ENCODE assay signal across 18 cellular contexts in genomic region chr9:123999668-124000067, GRCh38. TPM values are rescaled to one million over a fixed set of nuclear protein-coding genes. Genes with fewer than 3 reads are reported as not detected.
DNase-seq lines count a peak whose midpoint lies in the region; ATAC-seq and TF ChIP-seq lines count a peak whose summit lies in the region.
"Had no signal": no experiment of that assay in that cellular context is flagged by ENCODE, and none has a peak within 500 bp of the region (broad histone marks: within the 10 kb centered on the region; RNA-seq: fewer than 3 reads in every experiment).

No MANE protein-coding gene starts in this region.

- H3K9me3 Mint-ChIP-seq in activated CD8-positive, alpha-beta T cell treated with anti-CD3 and anti-CD28 coated beads, Interleukin-2, amount 10 ng/mL, durations not matched to agents 7 days and 5 days (ENCODE audit: insufficient read depth) = no peaks in the 10 kb centered on the region
- no peaks in the 10 kb centered on the region for H3K9me3 Mint-ChIP-seq in activated CD8-positive, alpha-beta T cell treated with anti-CD3 and anti-CD28 coated beads for 36 hours
- H3K9me3 Mint-ChIP-seq in endodermal cell = no peaks in the 10 kb centered on the region
- H3K9me3 Mint-ChIP-seq in activated CD4-positive, alpha-beta memory T cell treated with anti-CD3 and anti-CD28 coated beads for 36 hours = no peaks in the 10 kb centered on the region
- H3K9me3 Mint-ChIP-seq: T-cell had no signal

- H3K9me3 ChIP-seq in endodermal cell (ENCODE audit: control insufficient read depth, low read length) (no peaks in the 10 kb centered on the region), suprapubic skin (no peaks in the 10 kb centered on the region)
- H3K9me3 ChIP-seq: heart right ventricle had no signal

- peak; percentile 33 for ATAC-seq in activated CD8-positive, alpha-beta T cell treated with anti-CD3 and anti-CD28 coated beads, Interleukin-2, amount 10 ng/mL, durations not matched to agents 7 days and 5 days
- ATAC-seq in activated CD8-positive, alpha-beta T cell treated with anti-CD3 and anti-CD28 coated beads for 36 hours = no peak

- H3K4me1 ChIP-seq in endodermal cell (ENCODE audit: control insufficient read depth, insufficient read depth, low read length) (no peaks in the 10 kb centered on the region), suprapubic skin (peaks cover 41% of the 10 kb centered on the region)

- no peak overlapping the region for H3K4me3 Mint-ChIP-seq in activated CD8-positive, alpha-beta T cell treated with anti-CD3 and anti-CD28 coated beads, Interleukin-2, amount 10 ng/mL, durations not matched to agents 7 days and 5 days
- no peak overlapping the region for H3K4me3 Mint-ChIP-seq in activated CD8-positive, alpha-beta T cell treated with anti-CD3 and anti-CD28 coated beads for 36 hours
- H3K4me3 Mint-ChIP-seq in endodermal cell = peak overlapping the region; percentile 57
- no peak overlapping the region for H3K4me3 Mint-ChIP-seq in activated CD4-positive, alpha-beta memory T cell treated with anti-CD3 and anti-CD28 coated beads for 36 hours

- intact Hi-C loops in activated CD8-positive, alpha-beta T cell treated with anti-CD3 and anti-CD28 coated beads for 36 hours (cut with micrococcal nuclease) = loop anchor here (10.0 kb wide), 1 partner anchor 455 kb away; no protein-coding TSS in a partner anchor
- intact Hi-C loops in activated CD4-positive, alpha-beta memory T cell treated with anti-CD3 and anti-CD28 coated beads for 36 hours (cut with micrococcal nuclease) = loop anchor here (2.0 to 5.0 kb wide), 2 partner anchors 19 to 72 kb away; no protein-coding TSS in a partner anchor

- TF ChIP-seq POLR2A in NB4 (IDR thresholded peaks at IDR 0.05; ENCODE audit: extremely low read depth, insufficient read length) (no peak), suprapubic skin (IDR thresholded peaks at IDR 0.05) (no peak)

- H3K9ac ChIP-seq in endodermal cell (ENCODE audit: extremely low read depth, low read length, poor library complexity, severe bottlenecking) = no peak overlapping the region

- TF ChIP-seq EP300 in suprapubic skin (IDR thresholded peaks at IDR 0.05) = no peak

- CTCF ChIA-PET in activated CD8-positive, alpha-beta T cell treated with anti-CD3 and anti-CD28 coated beads, Interleukin-2, amount 10 ng/mL, durations not matched to agents 7 days and 5 days (lab: Charles Lee) = no interaction called here
- CTCF ChIA-PET in activated CD8-positive, alpha-beta T cell treated with anti-CD3 and anti-CD28 coated beads for 36 hours (lab: Charles Lee) = no interaction called here
- CTCF ChIA-PET in activated CD4-positive, alpha-beta memory T cell treated with anti-CD3 and anti-CD28 coated beads for 36 hours (lab: Charles Lee) = no interaction called here

- no peak for DNase-seq in activated CD8-positive, alpha-beta T cell treated with anti-CD3 and anti-CD28 coated beads, Interleukin-2, amount 10 ng/mL, durations not matched to agents 7 days and 5 days
- DNase-seq in activated CD8-positive, alpha-beta T cell treated with anti-CD3 and anti-CD28 coated beads for 36 hours = no peak
- DNase-seq in NB4 (ENCODE audit: low read depth) (peak; percentile 28), endodermal cell (peak; percentile 65), suprapubic skin (ENCODE audit: low spot score in 2 of 2) (no peak), activated gamma-delta T cell treated with Interleukin-2 at 50 U/mL for 16 hours (no peak), NCI-H2171 treated with DMSO at 0.1 percent for 48 hours (lab: John Stamatoyannopoulos, UW) (no peak)
- no peak for DNase-seq in activated CD4-positive, alpha-beta memory T cell treated with anti-CD3 and anti-CD28 coated beads for 36 hours
- DNase-seq: activated CD4-positive, alpha-beta T cell treated with anti-CD3 and anti-CD28 coated beads for 4 hours; activated effector memory CD4-positive, alpha-beta T cell treated with Interleukin-2 at 50 U/mL for 16 hours; brain microvascular endothelial cell; EL; NCI-H2171; T-cell had no signal

- H3K27ac ChIP-seq in endodermal cell (ENCODE audit: low read depth, low read length) (no peak overlapping the region), suprapubic skin (no peak overlapping the region)
- H3K27ac ChIP-seq: brain microvascular endothelial cell, heart right ventricle, KMS-11 had no signal

- H3K4me1 Mint-ChIP-seq in activated CD8-positive, alpha-beta T cell treated with anti-CD3 and anti-CD28 coated beads, Interleukin-2, amount 10 ng/mL, durations not matched to agents 7 days and 5 days (ENCODE audit: low read depth) = peaks cover 32% of the 10 kb centered on the region
- H3K4me1 Mint-ChIP-seq in activated CD8-positive, alpha-beta T cell treated with anti-CD3 and anti-CD28 coated beads for 36 hours (ENCODE audit: low read depth) = peaks cover 37% of the 10 kb centered on the region
- peaks cover 33% of the 10 kb centered on the region for H3K4me1 Mint-ChIP-seq in endodermal cell
- H3K4me1 Mint-ChIP-seq in activated CD4-positive, alpha-beta memory T cell treated with anti-CD3 and anti-CD28 coated beads for 36 hours (ENCODE audit: low read depth) = peaks cover 37% of the 10 kb centered on the region

- POLR2A ChIA-PET in activated CD8-positive, alpha-beta T cell treated with anti-CD3 and anti-CD28 coated beads, Interleukin-2, amount 10 ng/mL, durations not matched to agents 7 days and 5 days (lab: Charles Lee) = no interaction called here
- POLR2A ChIA-PET in activated CD8-positive, alpha-beta T cell treated with anti-CD3 and anti-CD28 coated beads for 36 hours (lab: Charles Lee) = no interaction called here
- POLR2A ChIA-PET in activated CD4-positive, alpha-beta memory T cell treated with anti-CD3 and anti-CD28 coated beads for 36 hours (lab: Charles Lee) = no interaction called here

- no peak overlapping the region for H3K27ac Mint-ChIP-seq in activated CD8-positive, alpha-beta T cell treated with anti-CD3 and anti-CD28 coated beads, Interleukin-2, amount 10 ng/mL, durations not matched to agents 7 days and 5 days
- H3K27ac Mint-ChIP-seq in activated CD8-positive, alpha-beta T cell treated with anti-CD3 and anti-CD28 coated beads for 36 hours = no peak overlapping the region
- H3K27ac Mint-ChIP-seq in endodermal cell = no peak overlapping the region
- no peak overlapping the region for H3K27ac Mint-ChIP-seq in activated CD4-positive, alpha-beta memory T cell treated with anti-CD3 and anti-CD28 coated beads for 36 hours
- H3K27ac Mint-ChIP-seq: T-cell had no signal

- H3K4me3 ChIP-seq in NB4 (ENCODE audit: low read depth, low read length) = no peak overlapping the region
- no peak overlapping the region for H3K4me3 ChIP-seq in endodermal cell (ENCODE audit: low read length)
- H3K4me3 ChIP-seq in suprapubic skin = peak overlapping the region; percentile 32
- H3K4me3 ChIP-seq: lung had no signal

- H3K36me3 ChIP-seq in endodermal cell (ENCODE audit: control insufficient read depth, insufficient read depth, low read length) (no peaks in the 10 kb centered on the region), suprapubic skin (no peaks in the 10 kb centered on the region)
- H3K36me3 ChIP-seq: brain microvascular endothelial cell, heart right ventricle had no signal

- no peaks in the 10 kb centered on the region for H3K36me3 Mint-ChIP-seq in activated CD8-positive, alpha-beta T cell treated with anti-CD3 and anti-CD28 coated beads, Interleukin-2, amount 10 ng/mL, durations not matched to agents 7 days and 5 days (ENCODE audit: low read depth)
- no peaks in the 10 kb centered on the region for H3K36me3 Mint-ChIP-seq in activated CD8-positive, alpha-beta T cell treated with anti-CD3 and anti-CD28 coated beads for 36 hours (ENCODE audit: low read depth)
- H3K36me3 Mint-ChIP-seq in endodermal cell (ENCODE audit: low read depth) = no peaks in the 10 kb centered on the region
- H3K36me3 Mint-ChIP-seq in activated CD4-positive, alpha-beta memory T cell treated with anti-CD3 and anti-CD28 coated beads for 36 hours = no peaks in the 10 kb centered on the region
- H3K36me3 Mint-ChIP-seq: T-cell had no signal

- WGBS in endodermal cell (ENCODE audit: insufficient coverage in 1 of 2, insufficient read length in 1 of 2), 2 experiments = 0% methylated on average over 4 to 62 of the region's 63 CpGs
- WGBS in suprapubic skin = no CpG with 5 or more reads among the region's 63 CpGs

- peaks cover 83% of the 10 kb centered on the region for H3K27me3 Mint-ChIP-seq in activated CD8-positive, alpha-beta T cell treated with anti-CD3 and anti-CD28 coated beads, Interleukin-2, amount 10 ng/mL, durations not matched to agents 7 days and 5 days (ENCODE audit: low read depth)
- H3K27me3 Mint-ChIP-seq in activated CD8-positive, alpha-beta T cell treated with anti-CD3 and anti-CD28 coated beads for 36 hours = peaks cover 79% of the 10 kb centered on the region
- H3K27me3 Mint-ChIP-seq in endodermal cell (ENCODE audit: insufficient read depth) = peaks cover 92% of the 10 kb centered on the region
- H3K27me3 Mint-ChIP-seq in activated CD4-positive, alpha-beta memory T cell treated with anti-CD3 and anti-CD28 coated beads for 36 hours = peaks cover 80% of the 10 kb centered on the region

- peaks cover 94% of the 10 kb centered on the region for H3K27me3 ChIP-seq in endodermal cell (ENCODE audit: control insufficient read depth, insufficient read depth, low read length, poor library complexity, severe bottlenecking)
- H3K27me3 ChIP-seq in suprapubic skin = peaks cover 97% of the 10 kb centered on the region

- no peak for TF ChIP-seq CTCF in activated CD8-positive, alpha-beta T cell treated with anti-CD3 and anti-CD28 coated beads for 36 hours (IDR thresholded peaks at IDR 0.05)
- TF ChIP-seq CTCF in NB4 (IDR thresholded peaks at IDR 0.05; ENCODE audit: low read depth, low read length) (no peak), endodermal cell (conservative IDR thresholded peaks at IDR 0.05) (no peak), suprapubic skin (IDR thresholded peaks at IDR 0.05) (no peak)

RNA-seq across cellular contexts. Expression of gene LHX2, which starts 11.9 kb away (rescaled TPM):
- total RNA-seq in activated CD8-positive, alpha-beta T cell treated with anti-CD3 and anti-CD28 coated beads, Interleukin-2, amount 10 ng/mL, durations not matched to agents 7 days and 5 days = not detected
- total RNA-seq in activated CD8-positive, alpha-beta T cell treated with anti-CD3 and anti-CD28 coated beads for 36 hours = not detected
- total RNA-seq in endodermal cell = under 1 TPM; 0.20 to 0.29 TPM
- 4.2 TPM for polyA plus RNA-seq in endodermal cell (2013, experiment 1 of 2)
- polyA plus RNA-seq in endodermal cell (2013, experiment 2 of 2) = 5.4 TPM
- 10 to 100 TPM in 3 of 4 donors, 1 to 10 TPM in 1; 1.7 to 20.6 (median 11.6) TPM for total RNA-seq in suprapubic skin
- not detected for total RNA-seq in activated CD4-positive, alpha-beta memory T cell treated with anti-CD3 and anti-CD28 coated beads for 36 hours
- total RNA-seq: omental fat pad, T-cell had no signal

Comparison
In these comparisons a context has a peak if more than half of its experiments do, and no peak if none do; other contexts are left out.
1. DNase-seq: peak in NB4 (single experiment) and endodermal cell (single experiment); none in activated CD8-positive, alpha-beta T cell treated with anti-CD3 and anti-CD28 coated beads, Interleukin-2, amount 10 ng/mL, durations not matched to agents 7 days and 5 days (single experiment), activated CD8-positive, alpha-beta T cell treated with anti-CD3 and anti-CD28 coated beads for 36 hours (single experiment), suprapubic skin (0 of 2), activated CD4-positive, alpha-beta memory T cell treated with anti-CD3 and anti-CD28 coated beads for 36 hours (single experiment), activated gamma-delta T cell treated with Interleukin-2 at 50 U/mL for 16 hours (single experiment) and NCI-H2171 treated with DMSO at 0.1 percent for 48 hours (single experiment).